In genomic region chr18:3777719-3778118, GRCh38 we compare ENCODE assay signal across 10 cellular contexts.
"Had no signal": no experiment of that assay in that cellular context is flagged by ENCODE, and none has a peak within 500 bp of the region (broad histone marks: within the 10 kb centered on the region; RNA-seq: fewer than 3 reads in every experiment).

No MANE protein-coding gene starts in this region.

- DNase-seq: GM23248, GOT3, H7, HFFc6, KG1 had no signal

- H3K4me3 ChIP-seq: GM23248, HAP-1, K562 had no signal

- ATAC-seq: HCT116, HepG2, K562 had no signal

- H3K27ac ChIP-seq: GM23248, HL-60 had no signal
